8 cellular contexts compared by ENCODE assay signal in the genomic region with DNA sequence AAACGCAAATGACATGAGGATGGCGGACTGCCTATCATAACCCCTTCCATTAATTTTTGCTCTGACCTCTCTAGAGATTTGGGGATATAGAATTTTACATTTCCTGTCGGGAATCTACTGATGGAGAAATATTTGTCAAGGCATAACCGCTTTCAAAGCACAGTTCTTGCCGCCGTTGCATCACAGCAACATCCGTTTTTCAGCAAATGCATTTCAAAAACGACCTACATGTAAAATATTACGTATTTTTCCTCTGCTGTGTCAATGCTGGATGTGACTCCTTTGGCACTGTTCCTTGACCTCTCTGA. TPM values are rescaled to one million over a fixed set of nuclear protein-coding genes. Genes with fewer than 3 reads are reported as not detected.
DNase-seq lines count a peak whose midpoint lies in the region; ATAC-seq, FAIRE-seq and TF ChIP-seq lines count a peak whose summit lies in the region.

No MANE protein-coding gene starts in this region.

- no peak overlapping the region for H3K9ac ChIP-seq in mammary epithelial cell (ENCODE audit: insufficient read depth, low read length)

- peak overlapping the region; percentile 76 for H3K27ac Mint-ChIP-seq in stimulated activated naive CD8-positive, alpha-beta T cell treated with anti-CD3 and anti-CD28 coated beads, Interleukin-15, Interleukin-2, amounts not matched to agents 100 ng/mL and 50 ng/mL, for 24 hours

- TF ChIP-seq CTCF in mammary epithelial cell (conservative IDR thresholded peaks at IDR 0.05 in 1 of 2, IDR thresholded peaks at IDR 0.05 in 1 of 2; ENCODE audit: extremely low read depth in 1 of 2, insufficient read depth in 1 of 2, low read depth in 1 of 2, low read length in 2 of 2) (no peak), mucosa of descending colon (IDR thresholded peaks at IDR 0.05) (no peak), D721Med (IDR thresholded peaks at IDR 0.05; ENCODE audit: insufficient read depth, missing control alignments) (no peak)

- H3K27ac ChIP-seq in mammary epithelial cell (ENCODE audit: insufficient read depth, low read depth, low read length): peak overlapping the region; percentile 14
- H3K27ac ChIP-seq in aorta (ENCODE audit: low read depth in 1 of 2, low read length in 2 of 2): peak overlapping the region in 1 of 2 donors; percentile 66

- peak overlapping the region; percentile 97 for H3K4me3 Mint-ChIP-seq in stimulated activated naive CD8-positive, alpha-beta T cell treated with anti-CD3 and anti-CD28 coated beads, Interleukin-15, Interleukin-2, amounts not matched to agents 100 ng/mL and 50 ng/mL, for 24 hours

- DNase-seq in stimulated activated naive CD8-positive, alpha-beta T cell treated with anti-CD3 and anti-CD28 coated beads, Interleukin-15, Interleukin-2, amounts not matched to agents 100 U/mL and 50 U/mL, for 24 hours: no peak
- no peak for DNase-seq in mammary epithelial cell
- no peak for DNase-seq in mucosa of descending colon
- DNase-seq in aorta: no peak
- DNase-seq in D721Med (ENCODE audit: insufficient read length, low spot score): no peak
- DNase-seq in activated gamma-delta T cell treated with Interleukin-2 at 50 U/mL for 16 hours: no peak

- peak overlapping the region; percentile 35 to 85 (median 70) for H3K4me3 ChIP-seq in mammary epithelial cell (replicated peaks in 1 of 3; ENCODE audit: insufficient read depth in 1 of 3, low read depth in 2 of 3, low read length in 3 of 3)
- H3K4me3 ChIP-seq in mucosa of descending colon: peak overlapping the region; percentile 52
- peak overlapping the region; percentile 74 to 94 for H3K4me3 ChIP-seq in aorta (ENCODE audit: low read length in 2 of 2)

- H3K4me2 ChIP-seq in mammary epithelial cell (ENCODE audit: insufficient read depth, low read depth, low read length): peak overlapping the region; percentile 88

- H3K4me1 ChIP-seq in mammary epithelial cell (ENCODE audit: insufficient read depth, low read length) (peaks cover 17% of the 10 kb centered on the region), mucosa of descending colon (ENCODE audit: low read depth) (peaks cover 48% of the 10 kb centered on the region), aorta (ENCODE audit: control insufficient read depth in 1 of 2, insufficient read depth in 2 of 2, low read length in 2 of 2) (peaks cover 2 to 3% of the 10 kb centered on the region in 2 donors)

- peaks cover 21% of the 10 kb centered on the region for H3K36me3 Mint-ChIP-seq in stimulated activated naive CD8-positive, alpha-beta T cell treated with anti-CD3 and anti-CD28 coated beads, Interleukin-15, Interleukin-2, amounts not matched to agents 100 ng/mL and 50 ng/mL, for 24 hours (ENCODE audit: low read depth)

- H3K79me2 ChIP-seq in mammary epithelial cell (ENCODE audit: insufficient read depth, low read length): peaks cover 87% of the 10 kb centered on the region

- H3K9me3 Mint-ChIP-seq in stimulated activated naive CD8-positive, alpha-beta T cell treated with anti-CD3 and anti-CD28 coated beads, Interleukin-15, Interleukin-2, amounts not matched to agents 100 ng/mL and 50 ng/mL, for 24 hours: no peaks in the 10 kb centered on the region

- 1% methylated on average over 9 of the region's 9 CpGs for WGBS in mammary epithelial cell (ENCODE audit: low coverage, missing lambda C conversion rate)
- 3% methylated on average over 9 of the region's 9 CpGs for WGBS in aorta, 2 donors

- BruUV-seq in mammary epithelial cell (replicated peaks; lab: Mats Ljungman, UMichigan): no TSS peak

- H3K36me3 ChIP-seq in mammary epithelial cell (ENCODE audit: insufficient read depth, low read length): no peaks in the 10 kb centered on the region
- peaks cover 4% of the 10 kb centered on the region for H3K36me3 ChIP-seq in mucosa of descending colon (ENCODE audit: low read depth)
- H3K36me3 ChIP-seq in aorta (ENCODE audit: control insufficient read depth in 1 of 2, insufficient read depth in 2 of 2, low read length in 1 of 2): no peaks in the 10 kb centered on the region

- CTCF ChIA-PET in mammary epithelial cell (lab: Charles Lee; ENCODE audit: low non-redundant PET): interaction anchor here (0.6 kb wide), 1 partner anchor 52 kb away, joined by 7 read pairs; no protein-coding TSS in a partner anchor

- H3K27me3 Mint-ChIP-seq in stimulated activated naive CD8-positive, alpha-beta T cell treated with anti-CD3 and anti-CD28 coated beads, Interleukin-15, Interleukin-2, amounts not matched to agents 100 ng/mL and 50 ng/mL, for 24 hours: no peaks in the 10 kb centered on the region

- H3K27me3 ChIP-seq in mammary epithelial cell (ENCODE audit: insufficient read depth, low read length) (no peaks in the 10 kb centered on the region), aorta (ENCODE audit: control insufficient read depth in 1 of 2, insufficient read depth in 2 of 2, low read length in 1 of 2) (no peaks in the 10 kb centered on the region)

- FAIRE-seq in D721Med (lab: Jason Lieb, UNC): no peak

- ATAC-seq in stimulated activated naive CD8-positive, alpha-beta T cell treated with anti-CD3 and anti-CD28 coated beads, Interleukin-15, Interleukin-2, amounts not matched to agents 100 U/mL and 50 U/mL, for 24 hours: no peak
- ATAC-seq in mucosa of descending colon: no peak
- ATAC-seq in aorta (ENCODE audit: low FRiP score): no peak
- ATAC-seq in GM18511 (IDR thresholded peaks at IDR 0.05; ENCODE audit: unreplicated experiment): no peak

- H3K4me1 Mint-ChIP-seq in stimulated activated naive CD8-positive, alpha-beta T cell treated with anti-CD3 and anti-CD28 coated beads, Interleukin-15, Interleukin-2, amounts not matched to agents 100 ng/mL and 50 ng/mL, for 24 hours (ENCODE audit: low read depth): peaks cover 68% of the 10 kb centered on the region

- intact Hi-C loops in mammary epithelial cell (cut with micrococcal nuclease) (loop anchor here (10.0 kb wide), 1 partner anchor 365 kb away; no protein-coding TSS in a partner anchor), mucosa of descending colon (cut with DNase I, micrococcal nuclease) (no loop called here), aorta (cut with DNase I) (loop anchor here in 1 of 2 donors (5.0 kb wide), 1 partner anchor 252 kb away; no protein-coding TSS in a partner anchor)

- dilution Hi-C loops in mammary epithelial cell (cut with HindIII; ENCODE audit: low sequenced_read_pairs): no loop called here

- in situ Hi-C loops in mammary epithelial cell (cut with MboI; ENCODE audit: low sequenced_read_pairs in 2 of 2): no loop called here

- H3K9me3 ChIP-seq in mammary epithelial cell (replicated peaks; ENCODE audit: insufficient read depth, low read length) (no peaks in the 10 kb centered on the region), mucosa of descending colon (no peaks in the 10 kb centered on the region), aorta (ENCODE audit: control insufficient read depth, low read length) (no peaks in the 10 kb centered on the region)

- H2AFZ ChIP-seq in mammary epithelial cell (ENCODE audit: low read depth, low read length): peak overlapping the region; percentile 67

- no peaks in the 10 kb centered on the region for H4K20me1 ChIP-seq in mammary epithelial cell (ENCODE audit: insufficient read depth, low read length)

RNA-seq across cellular contexts. Expression of a gene that starts 4.9 kb away (rescaled TPM):
- total RNA-seq in mammary epithelial cell: 10 to 100 TPM; 33.0 to 35.7 TPM
- polyA plus RNA-seq in mammary epithelial cell: 9.7 TPM
- 22.9 TPM for polyA minus RNA-seq in mammary epithelial cell
- 10 to 100 TPM; 73.2 to 78.2 (median 77.2) TPM for total RNA-seq in mucosa of descending colon
- 10 to 100 TPM; 54.6 to 55.7 TPM for total RNA-seq in aorta
- 10 to 100 TPM; 20.1 to 33.9 TPM for polyA plus RNA-seq in aorta

RNA-seq across cellular contexts. Expression of a gene that starts 5.0 kb away (rescaled TPM):
- 1 to 10 TPM; 2.9 to 6.0 TPM for total RNA-seq in mammary epithelial cell
- polyA plus RNA-seq in mammary epithelial cell: 0.35 TPM
- not detected for polyA minus RNA-seq in mammary epithelial cell
- total RNA-seq in mucosa of descending colon: 10 to 100 TPM; 14.8 to 38.0 (median 25.1) TPM
- total RNA-seq in aorta: 10 to 100 TPM; 20.8 to 24.2 TPM
- polyA plus RNA-seq in aorta: 1 to 10 TPM in 1 of 2 donors, under 1 TPM in 1; 0.63 to 2.9 TPM
